In genomic region chr3:194622621-194623360, GRCh38 we compare ENCODE assay signal across 23 cellular contexts.
"Had no signal": no experiment of that assay in that cellular context is flagged by ENCODE, and none has a peak within 500 bp of the region (broad histone marks: within the 10 kb centered on the region; RNA-seq: fewer than 3 reads in every experiment).

No MANE protein-coding gene starts in this region.

- H3K9me3 Mint-ChIP-seq: activated CD4-positive, alpha-beta T cell treated with anti-CD3 and anti-CD28 coated beads, Interleukin-2, amount 10 ng/mL, durations not matched to agents 24 days and 14 days; activated CD8-positive, alpha-beta T cell treated with anti-CD3 and anti-CD28 coated beads for 36 hours; activated naive CD8-positive, alpha-beta T cell treated with anti-CD3 and anti-CD28 coated beads, Interleukin-2, amount 50 U/mL, for 24 hours; activated T-helper 1 cell treated with anti-CD3 and anti-CD28 coated beads, Interleukin-12 subunit alpha, Interleukin-12 subunit beta, Interleukin-2, Interleukin-4 antibody, amounts not matched to agents 30 ng/mL and 10 ng/mL and 1 ng/mL, durations not matched to agents 14 hours and 24 hours and 36 hours; dendritic cell treated with granulocyte-macrophage colony-stimulating factor and Interleukin-4, amounts not matched to agents 40 ng/mL and 50 ng/mL, for 4 days; mesothelial cell of epicardium; nephron had no signal

- H3K27me3 ChIP-seq: body of pancreas, cardiac muscle cell, left lung, stomach, suprapubic skin, tibial nerve had no signal

- H3K27ac Mint-ChIP-seq: activated CD4-positive, alpha-beta T cell treated with anti-CD3 and anti-CD28 coated beads, Interleukin-2, amount 10 ng/mL, durations not matched to agents 24 days and 14 days; activated CD8-positive, alpha-beta memory T cell treated with anti-CD3 and anti-CD28 coated beads, Interleukin-2, amount 10 ng/mL, durations not matched to agents 7 days and 5 days; activated CD8-positive, alpha-beta T cell treated with anti-CD3 and anti-CD28 coated beads for 36 hours; activated naive CD8-positive, alpha-beta T cell treated with anti-CD3 and anti-CD28 coated beads, Interleukin-2, amount 50 U/mL, for 24 hours; activated T-helper 1 cell treated with anti-CD3 and anti-CD28 coated beads, Interleukin-12 subunit alpha, Interleukin-12 subunit beta, Interleukin-2, Interleukin-4 antibody, amounts not matched to agents 30 ng/mL and 10 ng/mL and 1 ng/mL, durations not matched to agents 14 hours and 24 hours and 36 hours; dendritic cell treated with granulocyte-macrophage colony-stimulating factor and Interleukin-4, amounts not matched to agents 40 ng/mL and 50 ng/mL, for 4 days; mesothelial cell of epicardium; nephron had no signal

- H3K36me3 ChIP-seq: cardiac muscle cell, prostate gland had no signal

- ATAC-seq: activated CD4-positive, CD25-positive, alpha-beta regulatory T cell treated with anti-CD3 and anti-CD28 coated beads, Interleukin-2, amount 50 U/mL, for 24 hours; activated CD8-positive, alpha-beta memory T cell treated with anti-CD3 and anti-CD28 coated beads, Interleukin-2, amount 10 ng/mL, durations not matched to agents 7 days and 5 days; activated CD8-positive, alpha-beta T cell treated with anti-CD3 and anti-CD28 coated beads for 36 hours; activated naive CD8-positive, alpha-beta T cell treated with anti-CD3 and anti-CD28 coated beads, Interleukin-2, amount 50 U/mL, for 24 hours; body of pancreas; left lung had no signal

- H3K4me3 ChIP-seq: body of pancreas, cardiac muscle cell, left lung, prostate gland, stomach, suprapubic skin, tibial nerve had no signal

- DNase-seq: activated CD4-positive, alpha-beta T cell treated with anti-CD3 and anti-CD28 coated beads, Interleukin-2, amount 10 ng/mL, durations not matched to agents 24 days and 14 days; activated CD8-positive, alpha-beta memory T cell treated with anti-CD3 and anti-CD28 coated beads, Interleukin-2, amount 10 ng/mL, durations not matched to agents 7 days and 5 days; activated CD8-positive, alpha-beta T cell treated with anti-CD3 and anti-CD28 coated beads for 36 hours; activated gamma-delta T cell; activated naive CD4-positive, alpha-beta T cell treated with anti-CD3 and anti-CD28 coated beads, Interleukin-2, amount 50 U/mL, for 16 hours; activated naive CD8-positive, alpha-beta T cell treated with anti-CD3 and anti-CD28 coated beads, Interleukin-2, amount 50 U/mL, for 24 hours; activated T-cell treated with anti-CD3 and anti-CD28 coated beads for 4 hours; body of pancreas; effector CD4-positive, alpha-beta T cell; foreskin melanocyte; stimulated activated CD4-positive, alpha-beta T cell treated with anti-CD3 and anti-CD28 coated beads, Interleukin-12 subunit alpha, Interleukin-12 subunit beta, amount 100 ng/mL, for 4 hours; stimulated activated CD4-positive, alpha-beta T cell treated with anti-CD3 and anti-CD28 coated beads, Interleukin-4, amount 100 ng/mL, for 4 hours; stomach had no signal

- H3K27me3 Mint-ChIP-seq: activated CD4-positive, alpha-beta T cell treated with anti-CD3 and anti-CD28 coated beads, Interleukin-2, amount 10 ng/mL, durations not matched to agents 24 days and 14 days; activated CD8-positive, alpha-beta memory T cell treated with anti-CD3 and anti-CD28 coated beads, Interleukin-2, amount 10 ng/mL, durations not matched to agents 7 days and 5 days; activated CD8-positive, alpha-beta T cell treated with anti-CD3 and anti-CD28 coated beads for 36 hours; activated naive CD8-positive, alpha-beta T cell treated with anti-CD3 and anti-CD28 coated beads, Interleukin-2, amount 50 U/mL, for 24 hours; dendritic cell treated with granulocyte-macrophage colony-stimulating factor and Interleukin-4, amounts not matched to agents 40 ng/mL and 50 ng/mL, for 4 days had no signal

- H3K4me3 Mint-ChIP-seq: activated CD4-positive, alpha-beta T cell treated with anti-CD3 and anti-CD28 coated beads, Interleukin-2, amount 10 ng/mL, durations not matched to agents 24 days and 14 days; activated CD8-positive, alpha-beta memory T cell treated with anti-CD3 and anti-CD28 coated beads, Interleukin-2, amount 10 ng/mL, durations not matched to agents 7 days and 5 days; activated CD8-positive, alpha-beta T cell treated with anti-CD3 and anti-CD28 coated beads for 36 hours; activated naive CD8-positive, alpha-beta T cell treated with anti-CD3 and anti-CD28 coated beads, Interleukin-2, amount 50 U/mL, for 24 hours; activated T-helper 1 cell treated with anti-CD3 and anti-CD28 coated beads, Interleukin-12 subunit alpha, Interleukin-12 subunit beta, Interleukin-2, Interleukin-4 antibody, amounts not matched to agents 30 ng/mL and 10 ng/mL and 1 ng/mL, durations not matched to agents 14 hours and 24 hours and 36 hours; dendritic cell treated with granulocyte-macrophage colony-stimulating factor and Interleukin-4, amounts not matched to agents 40 ng/mL and 50 ng/mL, for 4 days; mesothelial cell of epicardium; nephron had no signal

- H3K4me1 Mint-ChIP-seq: activated CD4-positive, alpha-beta T cell treated with anti-CD3 and anti-CD28 coated beads, Interleukin-2, amount 10 ng/mL, durations not matched to agents 24 days and 14 days; activated CD8-positive, alpha-beta memory T cell treated with anti-CD3 and anti-CD28 coated beads, Interleukin-2, amount 10 ng/mL, durations not matched to agents 7 days and 5 days; activated naive CD8-positive, alpha-beta T cell treated with anti-CD3 and anti-CD28 coated beads, Interleukin-2, amount 50 U/mL, for 24 hours had no signal
